8 cellular contexts compared by ENCODE assay signal in genomic region chr2:237692601-237693079, GRCh38.
DNase-seq lines count a peak whose midpoint lies in the region; ATAC-seq and TF ChIP-seq lines count a peak whose summit lies in the region.

No MANE protein-coding gene starts in this region.

- CTCF ChIA-PET in activated B cell treated with CpG ODN at 0.5 μM for 24 hours (lab: Charles Lee) = interaction anchor here (1.9 to 9.6 kb wide), 3 partner anchors 16 to 52 kb away, joined by 6 to 125 read pairs (median 8); no protein-coding TSS in a partner anchor

- no peaks in the 10 kb centered on the region for H3K9me3 ChIP-seq in osteoblast (ENCODE audit: low read depth, low read length)

- no peak for TF ChIP-seq CTCF in activated B cell treated with CpG ODN at 0.5 μM for 24 hours (IDR thresholded peaks at IDR 0.05)
- TF ChIP-seq CTCF in fibroblast of the aortic adventitia (IDR thresholded peaks at IDR 0.05; ENCODE audit: insufficient read depth, low read length) = no peak
- no peak for TF ChIP-seq CTCF in osteoblast (IDR thresholded peaks at IDR 0.05; ENCODE audit: extremely low read depth, low read depth, low read length)

- peak; percentile 76 for DNase-seq in activated effector memory CD4-positive, alpha-beta T cell treated with anti-CD3 and anti-CD28 coated beads, Interleukin-2, amount 50 U/mL, for 16 hours
- DNase-seq in activated effector memory CD4-positive, alpha-beta T cell treated with Interleukin-2 at 50 U/mL for 16 hours = no peak
- DNase-seq in activated B cell treated with CpG ODN at 0.5 μM for 24 hours (no peak), fibroblast of the aortic adventitia (ENCODE audit: low read depth) (no peak), osteoblast (ENCODE audit: insufficient read length, low spot score, missing footprints) (no peak), NCI-H1436 treated with DMSO at 0.1 percent for 48 hours (lab: John Stamatoyannopoulos, UW) (no peak), NCI-H2171 treated with DMSO at 0.1 percent for 48 hours (lab: John Stamatoyannopoulos, UW) (no peak)

- H2AFZ ChIP-seq in osteoblast (ENCODE audit: low read length) = peak overlapping the region; percentile 8

- peak overlapping the region; percentile 91 for H3K27ac Mint-ChIP-seq in activated B cell treated with CpG ODN at 0.5 μM for 24 hours

- peaks cover 80% of the 10 kb centered on the region for H3K4me1 Mint-ChIP-seq in activated B cell treated with CpG ODN at 0.5 μM for 24 hours

- peaks cover 53% of the 10 kb centered on the region for H3K4me1 ChIP-seq in osteoblast (ENCODE audit: insufficient read depth, low read length)

- peaks cover 50% of the 10 kb centered on the region for H3K79me2 ChIP-seq in osteoblast (ENCODE audit: insufficient read depth, low read length)

- H3K27ac ChIP-seq in osteoblast (ENCODE audit: low read depth, low read length) = peak overlapping the region; percentile 82

- intact Hi-C loops in activated B cell treated with CpG ODN at 0.5 μM for 24 hours (cut with micrococcal nuclease) = loop anchor here (1.0 to 10.0 kb wide), 5 partner anchors 8 to 272 kb away; partner anchors contain the start of gene UBE2F

- H3K4me3 ChIP-seq in fibroblast of the aortic adventitia (ENCODE audit: low read depth, low read length) = peak overlapping the region; percentile 89
- peak overlapping the region; percentile 91 for H3K4me3 ChIP-seq in osteoblast (ENCODE audit: insufficient read depth, low read length)

- peak overlapping the region; percentile 96 for H3K4me2 ChIP-seq in osteoblast (ENCODE audit: insufficient read depth, low read length)

- H3K27me3 ChIP-seq in osteoblast (ENCODE audit: insufficient read depth, low read length) = no peaks in the 10 kb centered on the region

- H4K20me1 ChIP-seq in osteoblast (ENCODE audit: insufficient read depth, low read length) = peaks cover 6% of the 10 kb centered on the region

- H3K4me3 Mint-ChIP-seq in activated B cell treated with CpG ODN at 0.5 μM for 24 hours = peak overlapping the region; percentile 84

- peaks cover 6% of the 10 kb centered on the region for H3K36me3 Mint-ChIP-seq in activated B cell treated with CpG ODN at 0.5 μM for 24 hours (ENCODE audit: low read depth)

- H3K36me3 ChIP-seq in osteoblast (ENCODE audit: insufficient read depth, low read length) = no peaks in the 10 kb centered on the region

- no peaks in the 10 kb centered on the region for H3K27me3 Mint-ChIP-seq in activated B cell treated with CpG ODN at 0.5 μM for 24 hours

- no peaks in the 10 kb centered on the region for H3K9me3 Mint-ChIP-seq in activated B cell treated with CpG ODN at 0.5 μM for 24 hours

- POLR2A ChIA-PET in activated B cell treated with CpG ODN at 0.5 μM for 24 hours (lab: Charles Lee) = interaction anchor here (0.7 to 13.9 kb wide), 8 partner anchors 8 to 52 kb away, joined by 4 to 241 read pairs (median 6); no protein-coding TSS in a partner anchor

- ATAC-seq in HG03342 (IDR thresholded peaks at IDR 0.05; ENCODE audit: unreplicated experiment) (peak; percentile 0), activated B cell treated with CpG ODN at 0.5 μM for 24 hours (ENCODE audit: low read depth) (no peak)
